14 cellular contexts compared by ENCODE assay signal in genomic region chr2:96070351-96070750, GRCh38. TPM values are rescaled to one million over a fixed set of nuclear protein-coding genes. Genes with fewer than 3 reads are reported as not detected.
DNase-seq lines count a peak whose midpoint lies in the region; TF ChIP-seq lines count a peak whose summit lies in the region.
"Not testable (repeated sequence)": the region's sequence is repeated elsewhere in the genome, so short reads cannot be mapped to it uniquely, and the experiment has no call there.
"Had no signal": no experiment of that assay in that cellular context is flagged by ENCODE, and none has a peak within 500 bp of the region (broad histone marks: within the 10 kb centered on the region; RNA-seq: fewer than 3 reads in every experiment).

No MANE protein-coding gene starts in this region.

- H4K91ac ChIP-seq in neuronal stem cell (ENCODE audit: low read depth, low read length, poor library complexity): not testable (repeated sequence)

- H3K36me3 Mint-ChIP-seq in glutamatergic neuron (ENCODE audit: unreplicated experiment): not testable (repeated sequence)

- H3K4me3 ChIP-seq in neuronal stem cell (ENCODE audit: low read length in 2 of 2): not testable (repeated sequence)

- H3K4me1 Mint-ChIP-seq in glutamatergic neuron (ENCODE audit: low read depth, unreplicated experiment): peaks cover 25% of the 10 kb centered on the region

- H3K14ac ChIP-seq in neuronal stem cell (ENCODE audit: low read length): not testable (repeated sequence)

- peak; percentile 3 for DNase-seq in D341Med (ENCODE audit: low spot score)
- not testable (repeated sequence) for DNase-seq in RWPE1 (ENCODE audit: low spot score); glutamatergic neuron; neuronal stem cell (ENCODE audit: low spot score)
- DNase-seq in ecto neural progenitor cell (ENCODE audit: low spot score): peak; percentile 28
- peak; percentile 49 for DNase-seq in mesenteric fat pad (ENCODE audit: low spot score)

- H2BK5ac ChIP-seq in neuronal stem cell (ENCODE audit: low read length): not testable (repeated sequence)

- not testable (repeated sequence) for TF ChIP-seq CTCF in RWPE1 (conservative IDR thresholded peaks at IDR 0.05; ENCODE audit: low read depth); glutamatergic neuron (IDR thresholded peaks at IDR 0.05; ENCODE audit: partially characterized antibody, unreplicated experiment)

- not testable (repeated sequence) for H3K4me1 ChIP-seq in neuronal stem cell (ENCODE audit: control insufficient read depth in 2 of 2, insufficient read depth in 1 of 2, low read depth in 1 of 2, low read length in 2 of 2)

- H3K27ac ChIP-seq in RWPE1: peak overlapping the region; percentile 64
- not testable (repeated sequence) for H3K27ac ChIP-seq in neuronal stem cell (replicated peaks; ENCODE audit: low read length)

- not testable (repeated sequence) for H2BK120ac ChIP-seq in neuronal stem cell (ENCODE audit: low read depth, low read length)

- not testable (repeated sequence) for H3K4me3 Mint-ChIP-seq in glutamatergic neuron (ENCODE audit: unreplicated experiment)

- H3K27me3 ChIP-seq in neuronal stem cell (ENCODE audit: control insufficient read depth in 3 of 3, insufficient read depth in 3 of 3, low read depth in 1 of 3, low read length in 3 of 3): not testable (repeated sequence)

- H3K79me1 ChIP-seq in neuronal stem cell (ENCODE audit: low read depth, low read length): not testable (repeated sequence)

- H2AK5ac ChIP-seq in neuronal stem cell (ENCODE audit: low read depth, low read length): peak overlapping the region; percentile 6

- H3K27ac Mint-ChIP-seq in glutamatergic neuron (ENCODE audit: unreplicated experiment): peak overlapping the region; percentile 48

- H3K9ac ChIP-seq in neuronal stem cell (ENCODE audit: low read depth, low read length, poor library complexity): not testable (repeated sequence)

- CTCF ChIA-PET in RWPE1 (lab: Yijun Ruan, JAX): interaction anchor here (0.7 kb wide), 1 partner anchor 105 kb away, joined by 3 read pairs; no protein-coding TSS in a partner anchor

- not testable (repeated sequence) for H2BK12ac ChIP-seq in neuronal stem cell (ENCODE audit: low read length)

- not testable (repeated sequence) for H2AFZ ChIP-seq in neuronal stem cell (ENCODE audit: low read length)

- H2BK15ac ChIP-seq in neuronal stem cell (ENCODE audit: low read length): not testable (repeated sequence)

- not testable (repeated sequence) for H3K9me3 Mint-ChIP-seq in glutamatergic neuron (ENCODE audit: unreplicated experiment)

- H3K4me2 ChIP-seq in neuronal stem cell (ENCODE audit: insufficient read depth, low read length, poor library complexity, severe bottlenecking): not testable (repeated sequence)

- H3K36me3 ChIP-seq in neuronal stem cell (replicated peaks in 1 of 2; ENCODE audit: control insufficient read depth in 2 of 2, insufficient read depth in 2 of 2, low read length in 2 of 2): not testable (repeated sequence)

- POLR2A ChIA-PET in RWPE1 (lab: Yijun Ruan, JAX; ENCODE audit: low non-redundant PET): not testable (repeated sequence)

- not testable (repeated sequence) for H3K23ac ChIP-seq in neuronal stem cell (ENCODE audit: low read depth, low read length, poor library complexity)

- H3K18ac ChIP-seq in neuronal stem cell (ENCODE audit: low read length): not testable (repeated sequence)

- H3K9me3 ChIP-seq in neuronal stem cell (replicated peaks in 1 of 2; ENCODE audit: control insufficient read depth in 2 of 2, insufficient read depth in 1 of 2, low read depth in 1 of 2, low read length in 2 of 2): not testable (repeated sequence)

- H4K8ac ChIP-seq in neuronal stem cell (ENCODE audit: low read depth, low read length): not testable (repeated sequence)

- not testable (repeated sequence) for H3K27me3 Mint-ChIP-seq in glutamatergic neuron (ENCODE audit: unreplicated experiment)

- not testable (repeated sequence) for H3K4ac ChIP-seq in neuronal stem cell (ENCODE audit: low read length)

- WGBS in neuronal stem cell (ENCODE audit: extremely low coverage in 2 of 2, insufficient read length in 2 of 2, insufficient replicate concordance in 1 of 2), 2 donors: no CpG with 5 or more reads among the region's 5 CpGs

RNA-seq across cellular contexts. Expression of gene GPAT2, which starts 35.6 kb away (rescaled TPM):
- total RNA-seq in glutamatergic neuron (ENCODE audit: unreplicated experiment) (0.47 TPM), mesenteric fat pad (9.0 TPM)
- 0.03 TPM for polyA plus RNA-seq in neuronal stem cell (2013, experiment 1 of 2)
- 0.03 TPM for polyA plus RNA-seq in neuronal stem cell (2013, experiment 2 of 2)
- total RNA-seq: A172, Caco-2, Calu3, Daoy, G401, GM12878 had no signal
- polyA plus RNA-seq: A549 had no signal

RNA-seq across cellular contexts. Expression of gene ADRA2B, which starts 46.0 kb away (rescaled TPM):
- total RNA-seq in glutamatergic neuron (ENCODE audit: unreplicated experiment): 0.91 TPM
- 1.2 TPM for total RNA-seq in mesenteric fat pad
- 3.6 TPM for polyA plus RNA-seq in neuronal stem cell (2013, experiment 1 of 2)
- polyA plus RNA-seq in neuronal stem cell (2013, experiment 2 of 2): 3.7 TPM
- total RNA-seq: A172, Calu3, Daoy, G401 had no signal
- polyA plus RNA-seq: BJ had no signal
